Comparison of ENCODE assay signal across 1 cellular context in genomic region chr2:215486973-215487372, GRCh38.
A peak's percentile ranks its signal among the peaks of the same experiment; 100 is the strongest.
TF ChIP-seq lines count a peak whose summit lies in the region.

No MANE protein-coding gene starts in this region.

TF ChIP-seq in K562, 482 proteins besides CTCF, POLR2A, EP300 and RAD21:
- TF ChIP-seq CEBPG (CRISPR knock-in tag; IDR thresholded peaks at IDR 0.05): no peak
- 0 out of 4 replicates have a peak, but pooled peaks of 1 of the 2 experiments have one; percentile 19 for TF ChIP-seq CEBPG (tag; conservative IDR thresholded peaks at IDR 0.05 in 1 of 2, IDR thresholded peaks at IDR 0.05 in 1 of 2)
- no peak for TF ChIP-seq TEAD1 (CRISPR knock-in tag; IDR thresholded peaks at IDR 0.05)
- peak; percentile 44 for TF ChIP-seq CEBPB (tag; IDR thresholded peaks at IDR 0.05)
